In genomic region chr6:104940881-104941693, GRCh38 we compare ENCODE assay signal across 9 cellular contexts. TPM values are rescaled to one million over a fixed set of nuclear protein-coding genes. Genes with fewer than 3 reads are reported as not detected.
A peak's percentile ranks its signal among the peaks of the same experiment; 100 is the strongest.
DNase-seq lines count a peak whose midpoint lies in the region; ATAC-seq, FAIRE-seq and TF ChIP-seq lines count a peak whose summit lies in the region.
"Had no signal": no experiment of that assay in that cellular context is flagged by ENCODE, and none has a peak within 500 bp of the region (broad histone marks: within the 10 kb centered on the region; RNA-seq: fewer than 3 reads in every experiment).

No MANE protein-coding gene starts in this region.

- RAD21 ChIA-PET in GM12878 (lab: Charles Lee; ENCODE audit: unreplicated experiment): no interaction called here

- POLR2A ChIA-PET in PC-9 (lab: Charles Lee; ENCODE audit: unreplicated experiment): no interaction called here
- POLR2A ChIA-PET in GM12878 (lab: Charles Lee): no interaction called here

- TF ChIP-seq RAD21 in GM12878 (IDR thresholded peaks at IDR 0.05; ENCODE audit: insufficient read depth, low read depth, low read length): no peak

- no peaks in the 10 kb centered on the region for H3K4me1 ChIP-seq in PC-9 (replicated peaks; ENCODE audit: insufficient read depth)
- no peaks in the 10 kb centered on the region for H3K4me1 ChIP-seq in GM12878 (ENCODE audit: control insufficient read depth, insufficient read depth, low read length)
- H3K4me1 ChIP-seq in smooth muscle cell (ENCODE audit: low read depth): peaks cover 25% of the 10 kb centered on the region

- H3K4me3 ChIP-seq in PC-9 (peak overlapping the region; percentile 45; the same call in 1 of the 2 replicates), GM12878 (no peak overlapping the region), smooth muscle cell (peak overlapping the region; percentile 58)

- CTCF ChIA-PET in PC-9 (lab: Charles Lee) (no interaction called here), GM12878 (lab: Yijun Ruan, JAX) (no interaction called here)

- H3K9me2 ChIP-seq in PC-9 (ENCODE audit: insufficient read depth): no peaks in the 10 kb centered on the region

- H3K9me3 ChIP-seq in PC-9 (ENCODE audit: insufficient read depth, low read depth): no peaks in the 10 kb centered on the region; the same call in 1 of the 2 replicates
- no peaks in the 10 kb centered on the region; the same call in 2 of the 3 replicates for H3K9me3 ChIP-seq in GM12878 (replicated peaks; ENCODE audit: control insufficient read depth, insufficient read depth, low read length)
- no peaks in the 10 kb centered on the region for H3K9me3 ChIP-seq in smooth muscle cell (replicated peaks; ENCODE audit: low read depth)

- H3K36me3 ChIP-seq in PC-9 (ENCODE audit: low read depth): no peaks in the 10 kb centered on the region
- no peaks in the 10 kb centered on the region for H3K36me3 ChIP-seq in GM12878 (ENCODE audit: control insufficient read depth in 2 of 2, insufficient read depth in 2 of 2, low read length in 1 of 2)
- H3K36me3 ChIP-seq in smooth muscle cell (ENCODE audit: low read depth): no peaks in the 10 kb centered on the region

- DNase-seq in Ammon's horn (ENCODE audit: low spot score): peak; percentile 29
- DNase-seq in PC-9: peak in 1 of 2 experiments; percentile 19
- DNase-seq in GM12878 (ENCODE audit: low read depth, low spot score): no peak
- peak; percentile 79 for DNase-seq in iPS-NIHi7 (ENCODE audit: extremely low spot score)
- no peak for DNase-seq in smooth muscle cell (lab: John Stamatoyannopoulos, UW; ENCODE audit: unreplicated experiment)
- DNase-seq in NCI-H2196 (lab: John Stamatoyannopoulos, UW; ENCODE audit: unreplicated experiment): no peak

- in situ Hi-C loops in GM12878 (cut with MboI): no loop called here

- H3F3A ChIP-seq in PC-9 (ENCODE audit: insufficient read depth, low read depth): no peaks in the 10 kb centered on the region
- no peaks in the 10 kb centered on the region for H3F3A ChIP-seq in smooth muscle cell (ENCODE audit: low read depth)

- WGBS in GM12878 (ENCODE audit: insufficient coverage, insufficient replicate concordance, low lambda C conversion rate, missing lambda C conversion rate): 83% methylated on average over 74 of the region's 103 CpGs
- WGBS in smooth muscle cell (ENCODE audit: low lambda C conversion rate): under 1% methylated on average over 93 of the region's 103 CpGs

- H3K9ac ChIP-seq in GM12878 (ENCODE audit: control insufficient read depth, insufficient read depth, low read length) (no peak overlapping the region), smooth muscle cell (ENCODE audit: low read depth) (no peak overlapping the region)

- ATAC-seq in GM19455 (IDR thresholded peaks at IDR 0.05; ENCODE audit: unreplicated experiment) (peak; percentile 66), GM12878 (peak; percentile 82), HG03108 (IDR thresholded peaks at IDR 0.05; ENCODE audit: unreplicated experiment) (no peak)

- intact Hi-C loops in PC-9 (cut with micrococcal nuclease; ENCODE audit: unreplicated experiment) (loop anchor here (5.0 kb wide), 1 partner anchor 136 kb away; no protein-coding TSS in a partner anchor), GM12878 (cut with micrococcal nuclease; ENCODE audit: unreplicated experiment) (loop anchor here (5.0 kb wide), 1 partner anchor 136 kb away; no protein-coding TSS in a partner anchor)

- H3K27me3 ChIP-seq in PC-9 (ENCODE audit: insufficient read depth, low read depth) (no peaks in the 10 kb centered on the region), GM12878 (replicated peaks in 1 of 2; ENCODE audit: control insufficient read depth in 2 of 2, insufficient read depth in 2 of 2, low read length in 1 of 2) (peaks cover 0 to 7% of the 10 kb centered on the region in 2 experiments; a peak in 1 of 4 replicates), smooth muscle cell (ENCODE audit: low read depth) (no peaks in the 10 kb centered on the region)

- no peak for TF ChIP-seq EP300 in GM12878 (IDR thresholded peaks at IDR 0.05; ENCODE audit: borderline replicate concordance in 1 of 2, control insufficient read depth in 1 of 2, low read depth in 2 of 2, low read length in 2 of 2)

- peak; percentile 35; the same call in 1 of the 2 replicates for TF ChIP-seq CTCF in PC-9 (conservative IDR thresholded peaks at IDR 0.05)
- peak; percentile 24 to 38 (median 38); a peak in 5 of 6 replicates for TF ChIP-seq CTCF in GM12878 (IDR thresholded peaks at IDR 0.05 in 2 of 3, conservative IDR thresholded peaks at IDR 0.05 in 1 of 3; ENCODE audit: control insufficient read depth in 2 of 3, extremely low read depth in 1 of 3, insufficient read depth in 1 of 3, low read depth in 3 of 3, low read length in 3 of 3)
- TF ChIP-seq CTCF in smooth muscle cell (IDR thresholded peaks at IDR 0.05; ENCODE audit: borderline replicate concordance, insufficient read depth, poor library complexity, severe bottlenecking): peak; percentile 63

- BruUV-seq in PC-9 (replicated peaks; lab: Mats Ljungman, UMichigan) (no TSS peak), GM12878 (replicated peaks; lab: Mats Ljungman, UMichigan) (no TSS peak)

- no peaks in the 10 kb centered on the region for H4K20me1 ChIP-seq in PC-9 (ENCODE audit: insufficient read depth)
- H4K20me1 ChIP-seq in GM12878 (ENCODE audit: control insufficient read depth, insufficient read depth): no peaks in the 10 kb centered on the region
- H4K20me1 ChIP-seq in smooth muscle cell (ENCODE audit: low read depth): no peaks in the 10 kb centered on the region

- H2AFZ ChIP-seq in PC-9 (peak overlapping the region; percentile 68; the same call in 1 of the 2 replicates), GM12878 (ENCODE audit: control insufficient read depth, low read depth, low read length) (no peak overlapping the region), smooth muscle cell (ENCODE audit: low read depth) (peak overlapping the region; percentile 99)

- no peak overlapping the region for H3K27ac ChIP-seq in PC-9
- H3K27ac ChIP-seq in GM12878 (ENCODE audit: control insufficient read depth, insufficient read depth): no peak overlapping the region
- H3K27ac ChIP-seq in smooth muscle cell (ENCODE audit: low read depth): no peak overlapping the region

- SMC1A ChIA-PET in GM12878 (lab: Charles Lee; ENCODE audit: uncharacterized antibody, unreplicated experiment): no interaction called here

- no peak for TF ChIP-seq POLR2A in GM12878 (IDR thresholded peaks at IDR 0.05; ENCODE audit: low read depth, low read length)

- H3K79me2 ChIP-seq in PC-9 (ENCODE audit: low read depth) (no peaks in the 10 kb centered on the region), GM12878 (ENCODE audit: control insufficient read depth, insufficient read depth, low read length) (no peaks in the 10 kb centered on the region), smooth muscle cell (ENCODE audit: low read depth) (peaks cover 5% of the 10 kb centered on the region)

- no peak for FAIRE-seq in GM12878 (lab: Jason Lieb, UNC)
- FAIRE-seq: endometrium had no signal

- H3K4me2 ChIP-seq in PC-9: peak overlapping the region; percentile 50
- peak overlapping the region; percentile 17; the same call in 1 of the 2 replicates for H3K4me2 ChIP-seq in GM12878 (ENCODE audit: control insufficient read depth, insufficient read depth)
- peak overlapping the region; percentile 84 for H3K4me2 ChIP-seq in smooth muscle cell

TF ChIP-seq in GM12878, 131 proteins besides CTCF, POLR2A, EP300 and RAD21 (continues in another document):
- no peak for TF ChIP-seq TCF7 (IDR thresholded peaks at IDR 0.05; ENCODE audit: borderline replicate concordance)
- TF ChIP-seq SREBF2 (IDR thresholded peaks at IDR 0.05; ENCODE audit: low read length): no peak

RNA-seq across cellular contexts. Expression of gene LIN28B, which starts 15.8 kb away (rescaled TPM):
- total RNA-seq in PC-9 (2021) (not detected in 2 replicates), GM12878 (2014; rRNA removed) (0.11 TPM in 1 of 2 replicates, not detected in the other), GM12878 (2014; rRNA removed; fragmentation: Illumina TruSeq; extraction: Trizol) (not detected in 2 replicates), GM12878 (2021) (0.05 and 0.13 TPM in 2 replicates), smooth muscle cell (11.6 and 14.1 TPM in 2 replicates)
- 23.2 and 24.5 TPM in 2 replicates for total RNA-seq in GM12878 (2013; cell fraction: nucleolus; rRNA removed)
- not detected for polyA plus RNA-seq in GM12878 (2011; ENCODE audit: low read depth)
- polyA plus RNA-seq in GM12878 (2011; rRNA removed) (2.4 and 3.7 TPM in 2 replicates), GM12878 (2014; fragmentation: Illumina TruSeq; extraction: Trizol) (0.01 TPM in 1 of 2 replicates, not detected in the other), GM12878 (2014; fragmentation: Nextera tagmentation; extraction: Ambion mirVana) (not detected), GM12878 (2014; rRNA removed) (not detected in 2 replicates), GM12878 (2016; fragmentation: Nextera tagmentation; extraction: Ambion mirVana) (under 1 TPM in 1 of 2 experiments, not detected in 1; 0.05 TPM), smooth muscle cell (1.4 and 2.7 TPM in 2 replicates)
- polyA plus RNA-seq in GM12878 (2011; cell fraction: cytosol; rRNA removed): 0.89 and 0.91 TPM in 2 replicates
- polyA plus RNA-seq in GM12878 (2011; cell fraction: nucleus; rRNA removed): 0.83 and 0.90 TPM in 2 replicates
- polyA plus RNA-seq in GM12878 (2012): not detected in 2 replicates
- 1.7 and 2.8 TPM in 2 replicates for polyA minus RNA-seq in GM12878 (2011; rRNA and poly(A)+ RNA removed)
- polyA minus RNA-seq in GM12878 (2011; cell fraction: cytosol; rRNA and poly(A)+ RNA removed): 1.5 TPM in 2 replicates
- 0.60 and 0.77 TPM in 2 replicates for polyA minus RNA-seq in GM12878 (2011; cell fraction: nucleus; rRNA and poly(A)+ RNA removed)

Comparison
In these comparisons a context has a peak if more than half of its experiments do, and no peak if none do; other contexts are left out.
1. DNase-seq: peak in Ammon's horn (single experiment) and iPS-NIHi7 (single experiment); none in GM12878 (single experiment), smooth muscle cell (single experiment) and NCI-H2196 (single experiment).
2. H3K4me2 ChIP-seq: peak in every context shown above with its lines; median percentile 84 in smooth muscle cell; 50 in PC-9; 17 in GM12878.
3. Peak in every context shown above with its lines, with median percentiles within 50 percentile points of each other: CTCF ChIP-seq.